12 cellular contexts compared by ENCODE assay signal in genomic region chr9:17863213-17863883, GRCh38.
A peak's percentile ranks its signal among the peaks of the same experiment; 100 is the strongest.
DNase-seq lines count a peak whose midpoint lies in the region; ATAC-seq, FAIRE-seq and TF ChIP-seq lines count a peak whose summit lies in the region.
"Had no signal": no experiment of that assay in that cellular context is flagged by ENCODE, and none has a peak within 500 bp of the region (broad histone marks: within the 10 kb centered on the region; RNA-seq: fewer than 3 reads in every experiment).

No MANE protein-coding gene starts in this region.

- H3K36me3 ChIP-seq in heart right ventricle: no peaks in the 10 kb centered on the region

- in situ Hi-C loops in GM13976 (cut with MboI; ENCODE audit: low sequenced_read_pairs, unreplicated experiment): no loop called here

- no peak overlapping the region for H3K27ac ChIP-seq in heart right ventricle
- H3K27ac ChIP-seq: hepatocyte had no signal

- H3K4me3 ChIP-seq in heart right ventricle: no peak overlapping the region
- H3K4me3 ChIP-seq: hepatocyte had no signal

- intact Hi-C loops in heart right ventricle (cut with DNase I): no loop called here

- H3K27me3 ChIP-seq in heart right ventricle: peaks cover 0 to 4% (median 0%) of the 10 kb centered on the region in 7 donors
- H3K27me3 ChIP-seq: hepatocyte had no signal

- no peaks in the 10 kb centered on the region for H3K36me3 Mint-ChIP-seq in T-helper 2 cell treated with Interferon-gamma antibody and Interleukin-4, amounts not matched to agents 5 μg/mL and 100 μg/mL, for 36 hours (ENCODE audit: low read depth)
- H3K36me3 Mint-ChIP-seq: memory B cell had no signal

- no peak for FAIRE-seq in D721Med (lab: Jason Lieb, UNC)

- ATAC-seq in GM19452 (IDR thresholded peaks at IDR 0.05; ENCODE audit: unreplicated experiment) (peak; percentile 93), HG02852 (IDR thresholded peaks at IDR 0.05; ENCODE audit: unreplicated experiment) (peak; percentile 93), HG03469 (IDR thresholded peaks at IDR 0.05; ENCODE audit: unreplicated experiment) (peak; percentile 77), heart right ventricle (no peak)

- TF ChIP-seq CTCF in GM13976 (IDR thresholded peaks at IDR 0.05; ENCODE audit: borderline replicate concordance, control extremely low read depth, extremely low read depth, insufficient read depth, missing control alignments) (no peak), D721Med (IDR thresholded peaks at IDR 0.05; ENCODE audit: insufficient read depth, missing control alignments) (no peak), heart right ventricle (IDR thresholded peaks at IDR 0.05) (no peak)

- no peaks in the 10 kb centered on the region for H3K27me3 Mint-ChIP-seq in T-helper 2 cell treated with Interferon-gamma antibody and Interleukin-4, amounts not matched to agents 5 μg/mL and 100 μg/mL, for 36 hours (ENCODE audit: low read depth)
- H3K27me3 Mint-ChIP-seq: memory B cell, progenitor cell of endocrine pancreas had no signal

- no peaks in the 10 kb centered on the region for H3K9me3 Mint-ChIP-seq in T-helper 2 cell treated with Interferon-gamma antibody and Interleukin-4, amounts not matched to agents 5 μg/mL and 100 μg/mL, for 36 hours
- H3K9me3 Mint-ChIP-seq: memory B cell had no signal

- H3K4me3 Mint-ChIP-seq in T-helper 2 cell treated with Interferon-gamma antibody and Interleukin-4, amounts not matched to agents 5 μg/mL and 100 μg/mL, for 36 hours: no peak overlapping the region
- H3K4me3 Mint-ChIP-seq: memory B cell had no signal

- DNase-seq in GM13976 (ENCODE audit: low spot score) (peak; percentile 16), D721Med (ENCODE audit: insufficient read length, low spot score) (no peak), midbrain (lab: John Stamatoyannopoulos, UW) (no peak), heart right ventricle (no peak)
- DNase-seq in T-helper 2 cell treated with Interferon-gamma antibody and Interleukin-4, amounts not matched to agents 5 μg/mL and 100 μg/mL, for 36 hours (ENCODE audit: low spot score): no peak
- DNase-seq: NCI-H69 had no signal

- peaks cover 0 to 5% (median 0%) of the 10 kb centered on the region in 9 donors for H3K4me1 ChIP-seq in heart right ventricle

- no peak overlapping the region for H3K27ac Mint-ChIP-seq in T-helper 2 cell treated with Interferon-gamma antibody and Interleukin-4, amounts not matched to agents 5 μg/mL and 100 μg/mL, for 36 hours
- H3K27ac Mint-ChIP-seq: memory B cell, progenitor cell of endocrine pancreas had no signal

- WGBS in heart right ventricle, 2 donors: 79 to 84% methylated on average over 4 of the region's 4 CpGs

- H3K9me3 ChIP-seq in heart right ventricle: no peaks in the 10 kb centered on the region

- no peaks in the 10 kb centered on the region for H3K4me1 Mint-ChIP-seq in T-helper 2 cell treated with Interferon-gamma antibody and Interleukin-4, amounts not matched to agents 5 μg/mL and 100 μg/mL, for 36 hours (ENCODE audit: low read depth)
- H3K4me1 Mint-ChIP-seq: memory B cell had no signal

Comparison
In these comparisons a context has a peak if more than half of its experiments do, and no peak if none do; other contexts are left out.
1. ATAC-seq: peak in GM19452 (single experiment), HG02852 (single experiment) and HG03469 (single experiment); none in heart right ventricle (0 of 8).